In genomic region chr14:57089901-57090300, GRCh38 we compare ENCODE assay signal across 21 cellular contexts.
DNase-seq lines count a peak whose midpoint lies in the region; ATAC-seq, FAIRE-seq and TF ChIP-seq lines count a peak whose summit lies in the region.
"Had no signal": no experiment of that assay in that cellular context is flagged by ENCODE, and none has a peak within 500 bp of the region (broad histone marks: within the 10 kb centered on the region; RNA-seq: fewer than 3 reads in every experiment).

No MANE protein-coding gene starts in this region.

- TF ChIP-seq CTCF in epithelial cell of esophagus (IDR thresholded peaks at IDR 0.05; ENCODE audit: insufficient read depth, low read depth, low read length, missing control alignments) (no peak), prostate gland (IDR thresholded peaks at IDR 0.05) (no peak)

- H3K36me3 ChIP-seq in effector memory CD4-positive, alpha-beta T cell (ENCODE audit: control insufficient read depth, insufficient read depth, low read length): no peaks in the 10 kb centered on the region
- no peaks in the 10 kb centered on the region for H3K36me3 ChIP-seq in prostate gland
- H3K36me3 ChIP-seq: esophagus squamous epithelium had no signal

- H3K27ac ChIP-seq in effector memory CD4-positive, alpha-beta T cell (ENCODE audit: insufficient read depth, low read length, poor library complexity, severe bottlenecking): no peak overlapping the region
- no peak overlapping the region for H3K27ac ChIP-seq in prostate gland
- H3K27ac ChIP-seq: esophagus squamous epithelium, skin epidermis had no signal

- peak; percentile 100 for FAIRE-seq in G401.6 (lab: Jason Lieb, UNC)
- FAIRE-seq: colon, frontal cortex, H1 had no signal

- ATAC-seq in GM19351 (IDR thresholded peaks at IDR 0.05; ENCODE audit: unreplicated experiment): no peak
- ATAC-seq: activated T-cell treated with anti-CD3 and anti-CD28 coated beads, Interleukin-2, amount 50 U/mL, for 4 hours; effector memory CD8-positive, alpha-beta T cell had no signal

- TF ChIP-seq POLR2A in prostate gland (IDR thresholded peaks at IDR 0.05): no peak

- DNase-seq in NCI-H1417 treated with DMSO at 0.1 percent for 48 hours (lab: John Stamatoyannopoulos, UW) (peak; percentile 100), NCI-H2227 (lab: John Stamatoyannopoulos, UW; ENCODE audit: unreplicated experiment) (peak; percentile 45), epithelial cell of esophagus (ENCODE audit: low read depth) (peak; percentile 25), prostate gland (ENCODE audit: low spot score) (no peak)
- no peak for DNase-seq in effector memory CD4-positive, alpha-beta T cell
- DNase-seq: activated CD4-positive, alpha-beta T cell treated with anti-CD3 and anti-CD28 coated beads for 48 hours; activated naive CD4-positive, alpha-beta T cell treated with anti-CD3 and anti-CD28 coated beads for 36 hours; activated T-cell treated with anti-CD3 and anti-CD28 coated beads, Interleukin-2, amount 50 U/mL, for 4 hours; DMS79; effector memory CD8-positive, alpha-beta T cell; esophagus squamous epithelium; Kasumi-1; mesendoderm; NCI-H510A treated with DMSO at 0.1 percent for 48 hours; SK-N-SH had no signal

- intact Hi-C loops in prostate gland (cut with DNase I): no loop called here

- no peaks in the 10 kb centered on the region for H3K4me1 ChIP-seq in effector memory CD4-positive, alpha-beta T cell (ENCODE audit: control insufficient read depth, insufficient read depth, low read length, poor library complexity, severe bottlenecking)
- no peaks in the 10 kb centered on the region for H3K4me1 ChIP-seq in prostate gland (replicated peaks)
- H3K4me1 ChIP-seq: esophagus squamous epithelium had no signal

- no peaks in the 10 kb centered on the region for H3K27me3 ChIP-seq in effector memory CD4-positive, alpha-beta T cell (replicated peaks; ENCODE audit: control insufficient read depth, insufficient read depth, low read length, poor library complexity, severe bottlenecking)
- H3K27me3 ChIP-seq in prostate gland (replicated peaks; ENCODE audit: insufficient read depth): no peaks in the 10 kb centered on the region

- WGBS in prostate gland: 24% methylated on average over 2 of the region's 2 CpGs

- H3K9me3 ChIP-seq in effector memory CD4-positive, alpha-beta T cell (ENCODE audit: control insufficient read depth, low read length): no peaks in the 10 kb centered on the region
- no peaks in the 10 kb centered on the region for H3K9me3 ChIP-seq in prostate gland
- H3K9me3 ChIP-seq: SK-N-SH had no signal

- H3K4me3 ChIP-seq in epithelial cell of esophagus (ENCODE audit: low read length) (no peak overlapping the region), prostate gland (no peak overlapping the region)
- H3K4me3 ChIP-seq in effector memory CD4-positive, alpha-beta T cell (ENCODE audit: insufficient read depth, low read depth, low read length, poor library complexity, severe bottlenecking): no peak overlapping the region
- H3K4me3 ChIP-seq: esophagus squamous epithelium, skin epidermis had no signal

Comparison
In these comparisons a context has a peak if more than half of its experiments do, and no peak if none do; other contexts are left out.
1. DNase-seq: peak in NCI-H1417 treated with DMSO at 0.1 percent for 48 hours (single experiment), NCI-H2227 (single experiment) and epithelial cell of esophagus (single experiment); none in effector memory CD4-positive, alpha-beta T cell (0 of 3) and prostate gland (single experiment).